In the genomic region with DNA sequence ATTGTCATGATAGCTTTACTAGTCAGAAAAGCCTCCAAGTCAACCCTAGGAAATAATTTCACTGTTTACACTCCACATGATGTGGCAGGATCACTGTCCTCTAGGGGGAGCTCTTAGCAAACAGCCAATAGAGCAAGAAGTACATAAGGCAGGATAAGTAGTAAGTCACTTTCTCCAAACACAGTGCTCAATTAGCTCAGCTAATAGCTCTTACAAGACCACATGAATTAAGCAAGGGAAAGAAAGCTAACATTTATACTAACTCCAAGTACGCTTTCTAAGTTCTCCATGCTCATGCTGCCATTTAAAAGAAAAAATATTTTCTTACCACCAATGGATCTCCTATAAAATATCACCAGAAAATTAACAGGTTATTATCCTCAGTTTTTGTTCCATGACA, we compare ENCODE assay signal across 8 cellular contexts.
A peak's percentile ranks its signal among the peaks of the same experiment; 100 is the strongest.
DNase-seq lines count a peak whose midpoint lies in the region; ATAC-seq and TF ChIP-seq lines count a peak whose summit lies in the region.

No MANE protein-coding gene starts in this region.

- peak; percentile 72 for ATAC-seq in RWPE2 (ENCODE audit: low read depth)

- no peak overlapping the region for H2AFZ ChIP-seq in KMS-11 (ENCODE audit: low read depth)

- H3K36me3 Mint-ChIP-seq in activated naive CD8-positive, alpha-beta T cell treated with anti-CD3 and anti-CD28 coated beads for 36 hours = no peaks in the 10 kb centered on the region

- no peaks in the 10 kb centered on the region for H3K79me2 ChIP-seq in KMS-11 (ENCODE audit: insufficient read depth, low read depth)

- peak; percentile 75 for TF ChIP-seq CTCF in KMS-11 (conservative IDR thresholded peaks at IDR 0.05; ENCODE audit: low read depth, low read length)
- peak; percentile 84 for TF ChIP-seq CTCF in RWPE2 (IDR thresholded peaks at IDR 0.05; ENCODE audit: poor library complexity, severe bottlenecking)

- H3K4me1 Mint-ChIP-seq in activated naive CD8-positive, alpha-beta T cell treated with anti-CD3 and anti-CD28 coated beads for 36 hours = no peaks in the 10 kb centered on the region

- no peaks in the 10 kb centered on the region for H3K9me3 ChIP-seq in RWPE2 (ENCODE audit: severe bottlenecking)

- H3K4me3 Mint-ChIP-seq in activated naive CD8-positive, alpha-beta T cell treated with anti-CD3 and anti-CD28 coated beads for 36 hours = no peak overlapping the region

- H3K9ac ChIP-seq in KMS-11 = no peak overlapping the region

- no peaks in the 10 kb centered on the region for H3K4me1 ChIP-seq in KMS-11 (ENCODE audit: low read depth, poor library complexity, severe bottlenecking)
- H3K4me1 ChIP-seq in RWPE2 (ENCODE audit: insufficient read depth, poor library complexity, severe bottlenecking) = no peaks in the 10 kb centered on the region

- H3K36me3 ChIP-seq in KMS-11 (ENCODE audit: insufficient read depth) (no peaks in the 10 kb centered on the region), RWPE2 (ENCODE audit: low read depth) (no peaks in the 10 kb centered on the region)

- H3K9me3 Mint-ChIP-seq in activated naive CD8-positive, alpha-beta T cell treated with anti-CD3 and anti-CD28 coated beads for 36 hours = no peaks in the 10 kb centered on the region

- DNase-seq in NCI-H2081 (lab: John Stamatoyannopoulos, UW) (peak; percentile 39 to 49), NCI-H2081 treated with DMSO at 0.1 percent for 48 hours (lab: John Stamatoyannopoulos, UW) (no peak), RWPE2 (ENCODE audit: low spot score) (no peak), inferior parietal cortex (ENCODE audit: extremely low spot score) (peak; percentile 53), GOT3 (lab: John Stamatoyannopoulos, UW) (no peak)
- DNase-seq in activated naive CD8-positive, alpha-beta T cell treated with anti-CD3 and anti-CD28 coated beads for 36 hours = peak; percentile 32
- DNase-seq in stimulated activated CD4-positive, alpha-beta T cell treated with anti-CD3 and anti-CD28 coated beads, Interleukin-4, amount 100 ng/mL, for 48 hours (ENCODE audit: low read depth in 2 of 2) = peak; percentile 18 to 22

- H4K20me1 ChIP-seq in KMS-11 (ENCODE audit: insufficient read depth) = no peaks in the 10 kb centered on the region

- no peak overlapping the region for H3K27ac Mint-ChIP-seq in activated naive CD8-positive, alpha-beta T cell treated with anti-CD3 and anti-CD28 coated beads for 36 hours

- no peaks in the 10 kb centered on the region for H3K27me3 ChIP-seq in KMS-11 (ENCODE audit: insufficient read depth, low read depth)
- H3K27me3 ChIP-seq in RWPE2 (ENCODE audit: insufficient read depth, poor library complexity, severe bottlenecking) = peaks cover 4% of the 10 kb centered on the region

- H3K27ac ChIP-seq in KMS-11 (no peak overlapping the region), RWPE2 (ENCODE audit: poor library complexity, severe bottlenecking) (no peak overlapping the region)

- H3K4me3 ChIP-seq in KMS-11 (IDR thresholded peaks at IDR 0.05; ENCODE audit: insufficient read depth, low read depth, low read length) (no peak overlapping the region), RWPE2 (ENCODE audit: severe bottlenecking) (no peak overlapping the region)

- H3K4me2 ChIP-seq in KMS-11 = no peak overlapping the region

- no peaks in the 10 kb centered on the region for H3K27me3 Mint-ChIP-seq in activated naive CD8-positive, alpha-beta T cell treated with anti-CD3 and anti-CD28 coated beads for 36 hours

Comparison
In these comparisons a context has a peak if more than half of its experiments do, and no peak if none do; other contexts are left out.
1. DNase-seq: peak in NCI-H2081 (2 of 2), activated naive CD8-positive, alpha-beta T cell treated with anti-CD3 and anti-CD28 coated beads for 36 hours (single experiment), inferior parietal cortex (single experiment) and stimulated activated CD4-positive, alpha-beta T cell treated with anti-CD3 and anti-CD28 coated beads, Interleukin-4, amount 100 ng/mL, for 48 hours (2 of 2); none in NCI-H2081 treated with DMSO at 0.1 percent for 48 hours (single experiment), RWPE2 (single experiment) and GOT3 (single experiment).